ENCODE assay signal across 8 cellular contexts in the genomic region with DNA sequence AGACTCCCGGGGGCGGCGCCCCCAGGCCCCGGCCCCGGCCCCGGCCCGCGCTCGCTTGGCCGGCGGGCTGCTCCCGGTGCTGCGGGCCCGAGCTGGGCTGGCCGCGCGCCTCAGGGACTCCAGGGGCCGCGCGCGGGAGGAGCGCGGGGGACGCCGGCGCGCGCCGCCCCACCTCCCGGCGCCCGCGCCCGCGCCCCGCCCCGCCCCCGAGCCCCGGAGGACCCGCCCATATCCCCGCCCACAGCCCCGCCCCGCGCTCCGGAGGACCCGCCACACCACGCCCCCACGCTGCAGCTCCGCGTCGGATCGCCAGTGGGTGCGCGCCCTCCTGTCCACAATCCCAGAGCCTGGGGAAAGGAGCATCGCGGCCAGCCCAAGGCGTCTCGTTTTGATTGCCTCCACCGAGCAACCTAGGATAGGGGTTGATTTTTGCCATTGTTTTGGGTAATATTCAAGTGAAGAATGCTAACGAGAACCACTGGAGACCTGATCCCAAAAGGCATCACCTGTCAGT. TPM values are rescaled to one million over a fixed set of nuclear protein-coding genes. Genes with fewer than 3 reads are reported as not detected.
A peak's percentile ranks its signal among the peaks of the same experiment; 100 is the strongest.
DNase-seq lines count a peak whose midpoint lies in the region; ATAC-seq and TF ChIP-seq lines count a peak whose summit lies in the region.

A gene with protein sequence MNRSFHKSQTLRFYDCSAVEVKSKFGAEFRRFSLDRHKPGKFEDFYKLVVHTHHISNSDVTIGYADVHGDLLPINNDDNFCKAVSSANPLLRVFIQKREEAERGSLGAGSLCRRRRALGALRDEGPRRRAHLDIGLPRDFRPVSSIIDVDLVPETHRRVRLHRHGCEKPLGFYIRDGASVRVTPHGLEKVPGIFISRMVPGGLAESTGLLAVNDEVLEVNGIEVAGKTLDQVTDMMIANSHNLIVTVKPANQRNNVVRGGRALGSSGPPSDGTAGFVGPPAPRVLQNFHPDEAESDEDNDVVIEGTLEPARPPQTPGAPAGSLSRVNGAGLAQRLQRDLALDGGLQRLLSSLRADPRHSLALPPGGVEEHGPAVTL (minus strand): TSS at position 112 of the 514 bp plus-strand sequence. CDS start 166 bp downstream, outside the sequence.

- no peak within 1 kb of the TSS for H3K27ac Mint-ChIP-seq in WTC11

- H3K36me3 Mint-ChIP-seq in WTC11, result no peaks in the 10 kb centered on the region

- POLR2A ChIA-PET in WTC11 (lab: Charles Lee), result interaction anchor here (1.4 kb wide), 1 partner anchor 47 kb away, joined by 5 read pairs; no protein-coding TSS in a partner anchor

- no peaks in the 10 kb centered on the region for H3K9me3 Mint-ChIP-seq in WTC11

- H3K4me1 Mint-ChIP-seq in WTC11, result no peaks in the 10 kb centered on the region

- peak; percentile 35 for DNase-seq in GM04504 (ENCODE audit: low read depth)
- peak; percentile 4 for DNase-seq in NCI-H2081 treated with DMSO at 0.1 percent for 48 hours (lab: John Stamatoyannopoulos, UW)
- DNase-seq in WTC11 (ENCODE audit: low spot score), result peak; percentile 70
- DNase-seq in cerebellar cortex (ENCODE audit: low spot score), result peak; percentile 76
- no peak for DNase-seq in kidney epithelial cell (ENCODE audit: low read depth)
- DNase-seq in stimulated activated CD4-positive, alpha-beta T cell treated with anti-CD3 and anti-CD28 coated beads, Interleukin-15, amount 100 ng/mL, for 1 hour (ENCODE audit: low read depth in 1 of 2, low spot score in 1 of 2), result peak; percentile 18 to 32
- DNase-seq in NAMALWA (ENCODE audit: low spot score), result no peak

- peaks cover 8% of the 10 kb centered on the region for H3K27me3 ChIP-seq in kidney epithelial cell (ENCODE audit: control insufficient read depth, insufficient read depth, low read length)

- H3K4me3 Mint-ChIP-seq in WTC11, result peak within 1 kb of the TSS; percentile 72

- no peaks in the 10 kb centered on the region for H3K36me3 ChIP-seq in kidney epithelial cell (ENCODE audit: control insufficient read depth, insufficient read depth, low read length)

- TF ChIP-seq CTCF in WTC11 (IDR thresholded peaks at IDR 0.05), result no peak
- TF ChIP-seq CTCF in kidney epithelial cell (IDR thresholded peaks at IDR 0.05; ENCODE audit: insufficient read depth, low read length, poor library complexity, severe bottlenecking), result peak; percentile 24

- peak within 1 kb of the TSS; percentile 73 for H3K4me3 ChIP-seq in kidney epithelial cell (ENCODE audit: low read depth, low read length)

- peaks cover 38% of the 10 kb centered on the region for H3K27me3 Mint-ChIP-seq in WTC11 (ENCODE audit: low read depth)

- ATAC-seq in HG02678 (IDR thresholded peaks at IDR 0.05; ENCODE audit: unreplicated experiment) (peak; percentile 75), WTC11 (peak; percentile 43)

- CTCF ChIA-PET in WTC11 (lab: Charles Lee), result interaction anchor here (0.6 to 1.8 kb wide), 6 partner anchors 47 to 235 kb away, joined by 3 to 13 read pairs (median 4); no protein-coding TSS in a partner anchor

TF ChIP-seq in WTC11, 78 proteins besides CTCF, POLR2A, EP300 and RAD21:
- TF ChIP-seq GRHL2 (CRISPR knock-in tag; IDR thresholded peaks at IDR 0.05; ENCODE audit: insufficient replicate concordance, severe bottlenecking) (no peak), SOX15 (CRISPR knock-in tag; IDR thresholded peaks at IDR 0.05) (no peak), PRDM15 (CRISPR knock-in tag; IDR thresholded peaks at IDR 0.05) (no peak), ELF4 (CRISPR knock-in tag; IDR thresholded peaks at IDR 0.05; ENCODE audit: low read depth) (no peak), CREB1 (CRISPR knock-in tag; IDR thresholded peaks at IDR 0.05) (no peak), TCF7 (CRISPR knock-in tag; IDR thresholded peaks at IDR 0.05; ENCODE audit: low read depth) (no peak), OVOL2 (CRISPR knock-in tag; IDR thresholded peaks at IDR 0.05; ENCODE audit: borderline replicate concordance) (no peak), TP53 (CRISPR knock-in tag; IDR thresholded peaks at IDR 0.05) (no peak), RELA (CRISPR knock-in tag; IDR thresholded peaks at IDR 0.05; ENCODE audit: borderline replicate concordance) (no peak), ZBTB21 (CRISPR knock-in tag; IDR thresholded peaks at IDR 0.05; ENCODE audit: borderline replicate concordance) (no peak), IRF2 (CRISPR knock-in tag; IDR thresholded peaks at IDR 0.05; ENCODE audit: borderline replicate concordance, low read depth) (no peak), FOXK1 (CRISPR knock-in tag; IDR thresholded peaks at IDR 0.05) (no peak)
- TF ChIP-seq, protein P1, sequence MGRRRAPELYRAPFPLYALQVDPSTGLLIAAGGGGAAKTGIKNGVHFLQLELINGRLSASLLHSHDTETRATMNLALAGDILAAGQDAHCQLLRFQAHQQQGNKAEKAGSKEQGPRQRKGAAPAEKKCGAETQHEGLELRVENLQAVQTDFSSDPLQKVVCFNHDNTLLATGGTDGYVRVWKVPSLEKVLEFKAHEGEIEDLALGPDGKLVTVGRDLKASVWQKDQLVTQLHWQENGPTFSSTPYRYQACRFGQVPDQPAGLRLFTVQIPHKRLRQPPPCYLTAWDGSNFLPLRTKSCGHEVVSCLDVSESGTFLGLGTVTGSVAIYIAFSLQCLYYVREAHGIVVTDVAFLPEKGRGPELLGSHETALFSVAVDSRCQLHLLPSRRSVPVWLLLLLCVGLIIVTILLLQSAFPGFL (CRISPR knock-in tag; IDR thresholded peaks at IDR 0.05; ENCODE audit: borderline replicate concordance), result no peak

RNA-seq across cellular contexts. Expression of the gene that starts here (rescaled TPM):
- total RNA-seq in WTC11 (2021) (13.0 to 14.4 TPM (median 13.6 TPM) in 3 replicates), kidney epithelial cell (9.3 and 9.4 TPM in 2 replicates)

Comparison
In these comparisons a context has a peak if more than half of its experiments do, and no peak if none do; other contexts are left out.
1. DNase-seq: peak in GM04504 (single experiment), NCI-H2081 treated with DMSO at 0.1 percent for 48 hours (single experiment), WTC11 (single experiment), cerebellar cortex (single experiment) and stimulated activated CD4-positive, alpha-beta T cell treated with anti-CD3 and anti-CD28 coated beads, Interleukin-15, amount 100 ng/mL, for 1 hour (2 of 2); none in kidney epithelial cell (single experiment) and NAMALWA (single experiment).